In genomic region chr22:40181323-40181722, GRCh38 we compare ENCODE assay signal across 17 cellular contexts. TPM values are rescaled to one million over a fixed set of nuclear protein-coding genes. Genes with fewer than 3 reads are reported as not detected.
A peak's percentile ranks its signal among the peaks of the same experiment; 100 is the strongest.
DNase-seq lines count a peak whose midpoint lies in the region; ATAC-seq and TF ChIP-seq lines count a peak whose summit lies in the region.
"Had no signal": no experiment of that assay in that cellular context is flagged by ENCODE, and none has a peak within 500 bp of the region (broad histone marks: within the 10 kb centered on the region; RNA-seq: fewer than 3 reads in every experiment).

No MANE protein-coding gene starts in this region.

- no peaks in the 10 kb centered on the region for H3K27me3 Mint-ChIP-seq in IgD-negative memory B cell
- peaks cover 10% of the 10 kb centered on the region for H3K27me3 Mint-ChIP-seq in brain
- H3K27me3 Mint-ChIP-seq: activated CD4-positive, alpha-beta memory T cell treated with anti-CD3 and anti-CD28 coated beads for 36 hours; activated naive CD8-positive, alpha-beta T cell; natural killer cell treated with Interleukin-12 subunit alpha and Interleukin-12 subunit beta and Interleukin-15 and Interleukin-18, amount 100 ng/mL, for 72 hours had no signal

- no peaks in the 10 kb centered on the region for H3K9me3 ChIP-seq in mucosa of descending colon
- no peaks in the 10 kb centered on the region for H3K9me3 ChIP-seq in thoracic aorta

- H3K4me3 ChIP-seq in mucosa of descending colon (no peak overlapping the region), thoracic aorta (peak overlapping the region; percentile 79)

- H3K36me3 Mint-ChIP-seq in IgD-negative memory B cell (peaks cover 2% of the 10 kb centered on the region), brain (peaks cover 20% of the 10 kb centered on the region)
- H3K36me3 Mint-ChIP-seq: natural killer cell treated with Interleukin-12 subunit alpha and Interleukin-12 subunit beta and Interleukin-15 and Interleukin-18, amount 100 ng/mL, for 72 hours had no signal

- DNase-seq in mucosa of descending colon (peak in 1 of 3 donors; percentile 35), thoracic aorta (ENCODE audit: low spot score) (no peak), putamen (ENCODE audit: low spot score) (no peak), hepatic stellate cell (ENCODE audit: low spot score) (no peak), NCI-H526 treated with DMSO at 0.1 percent for 48 hours (lab: John Stamatoyannopoulos, UW) (no peak)
- DNase-seq: activated CD4-positive, alpha-beta memory T cell treated with anti-CD3 and anti-CD28 coated beads for 36 hours; activated T-cell treated with anti-CD3 and anti-CD28 coated beads, Interleukin-2, amount 50 U/mL, for 4 hours; C1 segment of cervical spinal cord; DMS153; effector CD8-positive, alpha-beta T cell; NCI-H2029; NCI-H524; PC-3 had no signal

- H3K36me3 ChIP-seq in mucosa of descending colon (ENCODE audit: low read depth) (peaks cover 5% of the 10 kb centered on the region), thoracic aorta (no peaks in the 10 kb centered on the region)

- H3K27ac Mint-ChIP-seq in IgD-negative memory B cell (peak overlapping the region in 2 of 3 donors; percentile 23 to 24), brain (peak overlapping the region in 1 of 5 experiments; percentile 99)

- H3K4me1 Mint-ChIP-seq in IgD-negative memory B cell (peaks cover 60 to 69% (median 65%) of the 10 kb centered on the region in 3 donors), brain (peaks cover 82% of the 10 kb centered on the region)

- H3K4me3 Mint-ChIP-seq in IgD-negative memory B cell: peak overlapping the region in 1 of 4 donors; percentile 45
- peak overlapping the region in 3 of 5 experiments; percentile 15 to 90 (median 50) for H3K4me3 Mint-ChIP-seq in brain
- H3K4me3 Mint-ChIP-seq: activated CD4-positive, alpha-beta memory T cell treated with anti-CD3 and anti-CD28 coated beads for 36 hours had no signal

- H3K27me3 ChIP-seq in thoracic aorta (replicated peaks; ENCODE audit: insufficient read depth): no peaks in the 10 kb centered on the region

- no peaks in the 10 kb centered on the region for H3K9me3 Mint-ChIP-seq in IgD-negative memory B cell
- H3K9me3 Mint-ChIP-seq in brain: peaks cover 0 to 9% (median 3%) of the 10 kb centered on the region in 5 experiments
- H3K9me3 Mint-ChIP-seq: activated CD4-positive, alpha-beta memory T cell treated with anti-CD3 and anti-CD28 coated beads for 36 hours; activated T-cell treated with anti-CD3 and anti-CD28 coated beads, Interleukin-2, amount 50 U/mL, for 4 hours; natural killer cell treated with Interleukin-12 subunit alpha and Interleukin-12 subunit beta and Interleukin-15 and Interleukin-18, amount 100 ng/mL, for 72 hours had no signal

- peaks cover 61% of the 10 kb centered on the region for H3K4me1 ChIP-seq in mucosa of descending colon (ENCODE audit: low read depth)
- peaks cover 44 to 70% of the 10 kb centered on the region in 2 donors for H3K4me1 ChIP-seq in thoracic aorta (ENCODE audit: control insufficient read depth in 1 of 2, low read depth in 2 of 2)

- intact Hi-C loops in mucosa of descending colon (cut with DNase I, micrococcal nuclease): no loop called here

- TF ChIP-seq CTCF in brain (conservative IDR thresholded peaks at IDR 0.05) (no peak), mucosa of descending colon (IDR thresholded peaks at IDR 0.05) (no peak), thoracic aorta (IDR thresholded peaks at IDR 0.05) (no peak)

- ATAC-seq in mucosa of descending colon: peak; percentile 18
- no peak for ATAC-seq in thoracic aorta (ENCODE audit: insufficient number of reproducible peaks, low FRiP score, low read depth)
- ATAC-seq: activated T-cell treated with anti-CD3 and anti-CD28 coated beads, Interleukin-2, amount 50 U/mL, for 4 hours; natural killer cell treated with Interleukin-12 subunit alpha and Interleukin-12 subunit beta and Interleukin-15 and Interleukin-18, amount 100 ng/mL, for 72 hours; PC-3 had no signal

- peak overlapping the region in 1 of 2 donors; percentile 79 for H3K27ac ChIP-seq in thoracic aorta

RNA-seq across cellular contexts. Expression of gene TNRC6B, which starts 3.6 kb away (rescaled TPM):
- polyA plus RNA-seq in IgD-negative memory B cell (143 TPM), brain (ENCODE audit: insufficient read depth, low read depth, low replicate concordance) (5.8 TPM)
- total RNA-seq in mucosa of descending colon (10 to 100 TPM; 58.6 to 72.9 (median 58.9) TPM), thoracic aorta (10 to 100 TPM; 58.5 to 98.0 TPM)
